Comparison of ENCODE assay signal across 27 cellular contexts in the genomic region with DNA sequence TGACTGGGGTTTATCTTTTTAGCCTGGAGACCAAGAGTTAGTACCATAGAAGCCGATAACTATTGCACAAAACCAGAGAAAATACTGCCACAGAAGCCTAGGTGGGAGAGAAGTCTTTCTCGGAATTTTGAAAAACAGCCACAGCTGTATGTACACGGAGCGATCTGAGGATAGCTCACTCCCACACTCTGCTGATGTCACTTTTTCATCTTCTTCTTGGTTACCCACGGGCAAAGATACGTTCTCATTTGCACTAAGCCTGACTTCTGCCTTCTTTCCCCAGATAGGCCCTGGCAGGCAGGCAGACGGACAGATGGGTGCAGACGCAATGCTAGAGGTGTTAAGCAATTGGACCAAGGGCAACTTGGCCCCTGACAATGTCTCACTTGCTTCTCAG. TPM values are rescaled to one million over a fixed set of nuclear protein-coding genes. Genes with fewer than 3 reads are reported as not detected.
DNase-seq lines count a peak whose midpoint lies in the region; ATAC-seq, FAIRE-seq and TF ChIP-seq lines count a peak whose summit lies in the region.
"Had no signal": no experiment of that assay in that cellular context is flagged by ENCODE, and none has a peak within 500 bp of the region (broad histone marks: within the 10 kb centered on the region; RNA-seq: fewer than 3 reads in every experiment).

No MANE protein-coding gene starts in this region.

- H3K4me1 Mint-ChIP-seq in brain (peaks cover 51% of the 10 kb centered on the region), nephron (peaks cover 22% of the 10 kb centered on the region)

- H3K4me3 Mint-ChIP-seq in brain (peak overlapping the region in 1 of 5 experiments; percentile 44), nephron (peak overlapping the region in 2 of 3 experiments; percentile 19 to 44)
- H3K4me3 Mint-ChIP-seq: CD4-positive, alpha-beta T cell; GM23338; HFFc6 had no signal

- no peak overlapping the region for H3K9ac ChIP-seq in HepG2 (ENCODE audit: insufficient read depth, low read depth, low read length)
- H3K9ac ChIP-seq: BLaER1 treated with 17β-estradiol and CSF1 and Interleukin-3, amounts not matched to agents 10 nM and 100 nM had no signal

- TF ChIP-seq EP300 in HepG2 (IDR thresholded peaks at IDR 0.05; ENCODE audit: low read depth in 2 of 2, low read length in 2 of 2) (no peak), HepG2 (CRISPR knock-in tag; IDR thresholded peaks at IDR 0.05; ENCODE audit: borderline replicate concordance) (no peak)

- H3K79me2 ChIP-seq in HepG2 (ENCODE audit: insufficient read depth, low read length) = no peaks in the 10 kb centered on the region

- intact Hi-C loops in HepG2 (cut with micrococcal nuclease; ENCODE audit: unreplicated experiment) = loop anchor here (5.0 kb wide), 1 partner anchor 79 kb away; no protein-coding TSS in a partner anchor
- intact Hi-C loops in right lobe of liver (cut with DNase I) = loop anchor here (10.0 kb wide), 2 partner anchors 126 to 136 kb away; no protein-coding TSS in a partner anchor

- H3K27ac ChIP-seq in HepG2 (ENCODE audit: extremely low read length, insufficient read depth, low read length) = no peak overlapping the region
- no peak overlapping the region for H3K27ac ChIP-seq in right lobe of liver
- H3K27ac ChIP-seq: BLaER1 treated with 17β-estradiol and CSF1 and Interleukin-3, amounts not matched to agents 10 nM and 100 nM had no signal

- H3K9me3 Mint-ChIP-seq in brain (no peaks in the 10 kb centered on the region), nephron (no peaks in the 10 kb centered on the region)
- H3K9me3 Mint-ChIP-seq: CD4-positive, alpha-beta T cell; CD8-positive, alpha-beta memory T cell; GM23338; HFFc6 had no signal

- H2AFZ ChIP-seq in HepG2 (ENCODE audit: low read length) = no peak overlapping the region
- H2AFZ ChIP-seq: GM23338 had no signal

- no peaks in the 10 kb centered on the region for H3K9me3 ChIP-seq in HepG2 (ENCODE audit: low read length)
- H3K9me3 ChIP-seq in right lobe of liver = no peaks in the 10 kb centered on the region
- H3K9me3 ChIP-seq: A549; BE2C; BLaER1 treated with 17β-estradiol and CSF1 and Interleukin-3, amounts not matched to agents 10 nM and 100 nM; HAP-1 had no signal

- CTCF ChIA-PET in HepG2 (lab: Yijun Ruan, JAX; ENCODE audit: low intra/inter-chr PET ratio, low total read pairs) = no interaction called here

- TF ChIP-seq CTCF in HepG2 (CRISPR knock-in tag; IDR thresholded peaks at IDR 0.05) (no peak), right lobe of liver (IDR thresholded peaks at IDR 0.05) (no peak), brain (conservative IDR thresholded peaks at IDR 0.05) (no peak), nephron (IDR thresholded peaks at IDR 0.05; ENCODE audit: unreplicated experiment in 3 of 3) (no peak)

- H3K36me3 Mint-ChIP-seq in brain (no peaks in the 10 kb centered on the region), nephron (ENCODE audit: low read depth) (no peaks in the 10 kb centered on the region)

- no peak overlapping the region for H3K4me2 ChIP-seq in HepG2 (ENCODE audit: low read depth, low read length)
- H3K4me2 ChIP-seq: A549; BLaER1 treated with 17β-estradiol and CSF1 and Interleukin-3, amounts not matched to agents 10 nM and 100 nM; GM23338 had no signal

- WGBS in HepG2 (ENCODE audit: low lambda C conversion rate) = 27% methylated on average over 8 of the region's 8 CpGs
- 71% methylated on average over 6 of the region's 8 CpGs for whole genome bisulfite sequencing in right lobe of liver (ENCODE audit: insufficient coverage, low coverage, low lambda C conversion rate, missing lambda C conversion rate)

- no peak for TF ChIP-seq POLR2A in HepG2 (IDR thresholded peaks at IDR 0.05; ENCODE audit: insufficient read depth in 1 of 2, low read depth in 2 of 2, low read length in 2 of 2)
- no peak for TF ChIP-seq POLR2A in right lobe of liver (IDR thresholded peaks at IDR 0.05)

- H3K27me3 ChIP-seq in HepG2 (ENCODE audit: control insufficient read depth in 1 of 2, insufficient read depth in 2 of 2, low read length in 2 of 2) = no peaks in the 10 kb centered on the region
- H3K27me3 ChIP-seq in right lobe of liver = no peaks in the 10 kb centered on the region

- BruUV-seq in HepG2 (replicated peaks; lab: Mats Ljungman, UMichigan) = no TSS peak

- H3K27me3 Mint-ChIP-seq in brain (peaks cover 19% of the 10 kb centered on the region), nephron (ENCODE audit: low read depth) (peaks cover 47% of the 10 kb centered on the region)

- H3K4me3 ChIP-seq in HepG2 (replicated peaks in 1 of 3; ENCODE audit: insufficient read depth in 1 of 3, low read depth in 2 of 3, low read length in 3 of 3) (no peak overlapping the region), right lobe of liver (no peak overlapping the region)
- H3K4me3 ChIP-seq: A549; BLaER1 treated with 17β-estradiol and CSF1 and Interleukin-3, amounts not matched to agents 10 nM and 100 nM; GM12878; GM23338; HAP-1 had no signal

- ATAC-seq in HepG2 = no peak
- no peak for ATAC-seq in right lobe of liver
- no peak for ATAC-seq in HG03280 (IDR thresholded peaks at IDR 0.05; ENCODE audit: unreplicated experiment)
- ATAC-seq: A549, GM12878, GM23338 had no signal

- H3K4me1 ChIP-seq in HepG2 (ENCODE audit: insufficient read depth, low read length) = peaks cover 82% of the 10 kb centered on the region
- H3K4me1 ChIP-seq in right lobe of liver = peaks cover 0 to 23% (median 13%) of the 10 kb centered on the region in 4 donors
- H3K4me1 ChIP-seq: BE2C had no signal

- FAIRE-seq in HepG2 (lab: Jason Lieb, UNC) = no peak
- FAIRE-seq: A549, D721Med, GM12878, H54 had no signal

- no peaks in the 10 kb centered on the region for H3K36me3 ChIP-seq in HepG2 (replicated peaks in 1 of 2; ENCODE audit: control insufficient read depth in 1 of 2, insufficient read depth in 2 of 2, low read length in 2 of 2)
- H3K36me3 ChIP-seq in right lobe of liver = no peaks in the 10 kb centered on the region
- H3K36me3 ChIP-seq: BE2C; BLaER1 treated with 17β-estradiol and CSF1 and Interleukin-3, amounts not matched to agents 10 nM and 100 nM; HAP-1 had no signal

- no peak for TF ChIP-seq RAD21 in HepG2 (CRISPR knock-in tag; IDR thresholded peaks at IDR 0.05)

- POLR2A ChIA-PET in HepG2 (lab: Yijun Ruan, JAX) = interaction anchor here (0.5 to 2.9 kb wide), 3 partner anchors 9 to 143 kb away, joined by 3 to 7 read pairs (median 7); a partner anchor contains a TSS

- peak overlapping the region in 3 of 5 experiments; percentile 26 to 45 (median 42) for H3K27ac Mint-ChIP-seq in brain
- peak overlapping the region in 1 of 3 experiments; percentile 23 for H3K27ac Mint-ChIP-seq in nephron
- H3K27ac Mint-ChIP-seq: CD14-positive monocyte; CD4-positive, alpha-beta T cell; CD8-positive, alpha-beta memory T cell; GM23338; HFFc6 had no signal

- DNase-seq in HepG2 (ENCODE audit: low spot score) = no peak
- DNase-seq in right lobe of liver = no peak
- peak; percentile 8 for DNase-seq in retina
- DNase-seq in NCI-H1417 (lab: John Stamatoyannopoulos, UW) = no peak
- no peak for DNase-seq in NCI-H1105 treated with DMSO at 0.1 percent for 48 hours (lab: John Stamatoyannopoulos, UW)
- DNase-seq: 8988T; ACHN; AML-193; BE2C; CD4-positive, alpha-beta T cell; CD8-positive, alpha-beta memory T cell; DMS 273 treated with DMSO at 0.1 percent for 48 hours; DMS79; EL; GDM1; HFFc6 had no signal

- H4K20me1 ChIP-seq in HepG2 (ENCODE audit: insufficient read depth, low read length) = no peaks in the 10 kb centered on the region

- in situ Hi-C loops in HepG2 (cut with HindIII; ENCODE audit: extremely low pct_ligation_motif_present, low pct_unique_long_range_greater_than_20kb) = no loop called here

RNA-seq across cellular contexts. Expression of a gene that starts 9.1 kb away (rescaled TPM):
- 17.1 and 25.8 TPM in 2 replicates for total RNA-seq in HepG2 (2016; rRNA removed; fragmentation: Illumina TruSeq; extraction: Trizol)
- total RNA-seq in HepG2 (2016; cell fraction: cytosol; rRNA removed; fragmentation: Illumina TruSeq; extraction: Trizol; ENCODE audit: low read depth) = 4.7 and 4.8 TPM in 2 replicates
- total RNA-seq in HepG2 (2016; cell fraction: insoluble cytoplasmic fraction; rRNA removed; fragmentation: Illumina TruSeq; extraction: Trizol) = 17.7 and 25.2 TPM in 2 replicates
- 13.9 and 15.1 TPM in 2 replicates for total RNA-seq in HepG2 (2016; cell fraction: membrane; rRNA removed; fragmentation: Illumina TruSeq; extraction: Trizol)
- 18.5 and 22.8 TPM in 2 replicates for total RNA-seq in HepG2 (2016; cell fraction: nucleus; rRNA removed; fragmentation: Illumina TruSeq; extraction: Trizol)
- 50.8 and 61.1 TPM in 2 replicates for polyA plus RNA-seq in HepG2 (2011; rRNA removed)
- polyA plus RNA-seq in HepG2 (2011; cell fraction: cytosol; rRNA removed) = 31.1 and 45.6 TPM in 2 replicates
- polyA plus RNA-seq in HepG2 (2011; cell fraction: nucleus; rRNA removed) = 117 and 122 TPM in 2 replicates
- 27.9 and 32.4 TPM in 2 replicates for polyA plus RNA-seq in HepG2 (2012)
- 3.7 and 4.2 TPM in 2 replicates for polyA plus RNA-seq in HepG2 (2016; cell fraction: cytosol; fragmentation: Illumina TruSeq; extraction: Trizol; ENCODE audit: low read depth)
- polyA plus RNA-seq in HepG2 (2016; cell fraction: insoluble cytoplasmic fraction; fragmentation: Illumina TruSeq; extraction: Trizol; ENCODE audit: low read depth) = 29.4 and 33.0 TPM in 2 replicates
- polyA plus RNA-seq in HepG2 (2016; cell fraction: membrane; fragmentation: Illumina TruSeq; extraction: Trizol; ENCODE audit: low read depth) = 11.7 and 12.5 TPM in 2 replicates
- polyA plus RNA-seq in HepG2 (2016; cell fraction: nucleus; fragmentation: Illumina TruSeq; extraction: Trizol; ENCODE audit: insufficient read depth, low read depth) = 60.4 and 60.8 TPM in 2 replicates
- 17.1 and 51.0 TPM in 2 replicates for polyA minus RNA-seq in HepG2 (2011; rRNA and poly(A)+ RNA removed; ENCODE audit: low replicate concordance)
- polyA minus RNA-seq in HepG2 (2011; cell fraction: cytosol; rRNA and poly(A)+ RNA removed) = 33.1 and 38.6 TPM in 2 replicates
- 17.8 and 25.2 TPM in 2 replicates for polyA minus RNA-seq in HepG2 (2011; cell fraction: nucleus; rRNA and poly(A)+ RNA removed)
- 10 to 100 TPM in 5 of 6 experiments, 1 to 10 TPM in 1; 8.9 to 21.9 (median 15.1) TPM for total RNA-seq in right lobe of liver
- 30.6 TPM for polyA plus RNA-seq in brain (ENCODE audit: insufficient read depth, low read depth, low replicate concordance)

RNA-seq across cellular contexts. Expression of a gene that starts 51.5 kb away (rescaled TPM):
- 12.0 and 12.6 TPM in 2 replicates for total RNA-seq in HepG2 (2016; rRNA removed; fragmentation: Illumina TruSeq; extraction: Trizol)
- 1.3 and 2.4 TPM in 2 replicates for total RNA-seq in HepG2 (2016; cell fraction: cytosol; rRNA removed; fragmentation: Illumina TruSeq; extraction: Trizol; ENCODE audit: low read depth)
- 12.8 and 13.5 TPM in 2 replicates for total RNA-seq in HepG2 (2016; cell fraction: insoluble cytoplasmic fraction; rRNA removed; fragmentation: Illumina TruSeq; extraction: Trizol)
- total RNA-seq in HepG2 (2016; cell fraction: membrane; rRNA removed; fragmentation: Illumina TruSeq; extraction: Trizol) = 4.8 and 5.6 TPM in 2 replicates
- total RNA-seq in HepG2 (2016; cell fraction: nucleus; rRNA removed; fragmentation: Illumina TruSeq; extraction: Trizol) = 5.7 and 8.6 TPM in 2 replicates
- 0.34 and 0.76 TPM in 2 replicates for polyA plus RNA-seq in HepG2 (2011; rRNA removed)
- 0.72 and 0.99 TPM in 2 replicates for polyA plus RNA-seq in HepG2 (2011; cell fraction: cytosol; rRNA removed)
- 3.4 and 5.0 TPM in 2 replicates for polyA plus RNA-seq in HepG2 (2011; cell fraction: nucleus; rRNA removed)
- polyA plus RNA-seq in HepG2 (2012) = 7.4 and 7.7 TPM in 2 replicates
- 0.54 and 0.80 TPM in 2 replicates for polyA plus RNA-seq in HepG2 (2016; cell fraction: cytosol; fragmentation: Illumina TruSeq; extraction: Trizol; ENCODE audit: low read depth)
- 10.9 and 11.0 TPM in 2 replicates for polyA plus RNA-seq in HepG2 (2016; cell fraction: insoluble cytoplasmic fraction; fragmentation: Illumina TruSeq; extraction: Trizol; ENCODE audit: low read depth)
- polyA plus RNA-seq in HepG2 (2016; cell fraction: membrane; fragmentation: Illumina TruSeq; extraction: Trizol; ENCODE audit: low read depth) = 1.4 TPM in 2 replicates
- 15.7 and 18.7 TPM in 2 replicates for polyA plus RNA-seq in HepG2 (2016; cell fraction: nucleus; fragmentation: Illumina TruSeq; extraction: Trizol; ENCODE audit: insufficient read depth, low read depth)
- polyA minus RNA-seq in HepG2 (2011; rRNA and poly(A)+ RNA removed; ENCODE audit: low replicate concordance) = 1.2 and 1.6 TPM in 2 replicates
- polyA minus RNA-seq in HepG2 (2011; cell fraction: cytosol; rRNA and poly(A)+ RNA removed) = 1.8 and 1.9 TPM in 2 replicates
- 0.77 and 0.87 TPM in 2 replicates for polyA minus RNA-seq in HepG2 (2011; cell fraction: nucleus; rRNA and poly(A)+ RNA removed)
- total RNA-seq in right lobe of liver = 1 to 10 TPM; 1.2 to 4.7 (median 2.0) TPM
- polyA plus RNA-seq in brain (ENCODE audit: insufficient read depth, low read depth, low replicate concordance) = 9.4 TPM
